Comparison of ENCODE assay signal across 14 cellular contexts in the genomic region with DNA sequence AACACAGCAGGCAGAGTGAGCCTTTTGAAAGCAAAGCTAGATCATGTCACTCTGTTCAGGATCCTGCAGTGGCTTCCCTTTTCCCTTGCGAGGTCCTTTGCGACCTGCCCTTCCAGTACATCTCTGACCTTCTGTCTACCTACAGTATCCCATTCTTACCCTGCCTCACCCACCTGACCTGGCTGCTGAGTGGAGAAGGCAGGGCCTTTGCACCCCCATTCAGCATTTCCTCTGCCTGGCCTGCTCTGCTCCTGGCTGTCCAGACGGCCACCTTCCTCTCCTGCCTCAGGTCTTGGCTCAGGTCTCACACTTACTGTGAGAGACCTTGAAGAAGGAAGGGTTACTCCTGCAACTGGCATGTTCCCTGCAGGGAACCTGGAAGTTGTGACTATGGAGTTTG.
DNase-seq lines count a peak whose midpoint lies in the region; ATAC-seq, FAIRE-seq and TF ChIP-seq lines count a peak whose summit lies in the region.
"Had no signal": no experiment of that assay in that cellular context is flagged by ENCODE, and none has a peak within 500 bp of the region (broad histone marks: within the 10 kb centered on the region; RNA-seq: fewer than 3 reads in every experiment).

No MANE protein-coding gene starts in this region.

- no peaks in the 10 kb centered on the region for H3K36me3 ChIP-seq in liver (ENCODE audit: control insufficient read depth in 4 of 4, insufficient read depth in 3 of 4, low read depth in 1 of 4, low read length in 3 of 4)
- H3K36me3 ChIP-seq in HepG2 (replicated peaks in 1 of 2; ENCODE audit: control insufficient read depth in 1 of 2, insufficient read depth in 2 of 2, low read length in 2 of 2): peaks cover 0 to 3% of the 10 kb centered on the region in 2 experiments; a peak in 3 of 5 replicates
- H3K36me3 ChIP-seq in trophoblast cell (ENCODE audit: control insufficient read depth in 1 of 2, insufficient read depth in 2 of 2, low read length in 2 of 2): no peaks in the 10 kb centered on the region
- no peaks in the 10 kb centered on the region for H3K36me3 ChIP-seq in uterus
- H3K36me3 ChIP-seq in OCI-LY7 (ENCODE audit: insufficient read depth, low read length): no peaks in the 10 kb centered on the region; the same call in 1 of the 2 replicates

- no peaks in the 10 kb centered on the region for H3K79me1 ChIP-seq in trophoblast cell (ENCODE audit: low read length)

- H2BK120ac ChIP-seq in trophoblast cell (ENCODE audit: insufficient read depth, low read length, poor library complexity): no peak overlapping the region

- H3K27ac ChIP-seq in liver (ENCODE audit: low read depth in 1 of 2, low read length in 2 of 2): peak overlapping the region; percentile 85 to 93
- H3K27ac ChIP-seq in HepG2 (ENCODE audit: extremely low read length, insufficient read depth, low read length): no peak overlapping the region
- no peak overlapping the region for H3K27ac ChIP-seq in trophoblast cell (ENCODE audit: low read depth, low read length)
- H3K27ac ChIP-seq in uterus: peak overlapping the region; percentile 52 to 86
- H3K27ac ChIP-seq in OCI-LY7 (ENCODE audit: low read depth, low read length, poor library complexity, severe bottlenecking): no peak overlapping the region

- no peak overlapping the region for H3K9ac ChIP-seq in liver (ENCODE audit: low read depth in 1 of 2, low read length in 2 of 2)
- H3K9ac ChIP-seq in HepG2 (ENCODE audit: insufficient read depth, low read depth, low read length): no peak overlapping the region
- H3K9ac ChIP-seq in trophoblast cell (ENCODE audit: low read length): no peak overlapping the region

- TF ChIP-seq RAD21 in liver (IDR thresholded peaks at IDR 0.05) (no peak), HepG2 (CRISPR knock-in tag; IDR thresholded peaks at IDR 0.05) (no peak)

- no peak for DNase-seq in HepG2 (ENCODE audit: low spot score)
- no peak for DNase-seq in left ventricle myocardium superior
- DNase-seq in trophoblast cell: no peak
- DNase-seq in uterus: no peak
- DNase-seq in OCI-LY7 (ENCODE audit: low spot score): no peak
- DNase-seq in left colon: no peak
- DNase-seq in T-helper 1 cell: no peak
- DNase-seq: activated T-cell treated with anti-CD3 and anti-CD28 coated beads, Interleukin-2, amount 50 U/mL, for 4 hours; CD8-positive, alpha-beta memory T cell; GF-D8; NCI-H2081 treated with DMSO at 0.1 percent for 48 hours; NCI-H82; stimulated activated CD4-positive, alpha-beta T cell treated with anti-CD3 and anti-CD28 coated beads, Interleukin-2, amount 100 ng/mL, for 24 hours had no signal

- H2BK12ac ChIP-seq in trophoblast cell (ENCODE audit: low read length): no peak overlapping the region

- H3K18ac ChIP-seq in trophoblast cell (ENCODE audit: low read length): peak overlapping the region; percentile 33

- peaks cover 3% of the 10 kb centered on the region for H3K79me2 ChIP-seq in HepG2 (ENCODE audit: insufficient read depth, low read length)
- no peaks in the 10 kb centered on the region for H3K79me2 ChIP-seq in trophoblast cell (ENCODE audit: control insufficient read depth, insufficient read depth, low read length, poor library complexity)
- H3K79me2 ChIP-seq in OCI-LY7 (ENCODE audit: insufficient read depth, low read depth, low read length): no peaks in the 10 kb centered on the region

- TF ChIP-seq EP300 in HepG2 (IDR thresholded peaks at IDR 0.05; ENCODE audit: low read depth in 2 of 2, low read length in 2 of 2) (no peak), HepG2 (CRISPR knock-in tag; IDR thresholded peaks at IDR 0.05; ENCODE audit: borderline replicate concordance) (no peak)

- no peak overlapping the region for H4K8ac ChIP-seq in trophoblast cell (ENCODE audit: low read depth, low read length)

- POLR2A ChIA-PET in HepG2 (lab: Yijun Ruan, JAX) (no interaction called here), OCI-LY7 (lab: Charles Lee) (interaction anchor here (1.1 kb wide), 1 partner anchor 92 kb away, joined by 3 read pairs; no protein-coding TSS in a partner anchor)

- intact Hi-C loops in HepG2 (cut with micrococcal nuclease; ENCODE audit: unreplicated experiment): no loop called here
- intact Hi-C loops in left ventricle myocardium superior (cut with micrococcal nuclease): no loop called here
- intact Hi-C loops in uterus (cut with DNase I; ENCODE audit: low total_unique reads): no loop called here
- intact Hi-C loops in OCI-LY7 (cut with micrococcal nuclease; ENCODE audit: unreplicated experiment): no loop called here
- intact Hi-C loops in left colon (cut with DNase I, micrococcal nuclease): no loop called here

- 57% methylated on average over 3 of the region's 3 CpGs for WGBS in liver
- WGBS in HepG2 (ENCODE audit: low lambda C conversion rate): 98% methylated on average over 3 of the region's 3 CpGs
- WGBS in trophoblast cell (ENCODE audit: extremely low coverage, insufficient coverage, insufficient read length): no CpG with 5 or more reads among the region's 3 CpGs

- no peak overlapping the region for H3K14ac ChIP-seq in trophoblast cell (ENCODE audit: low read length)

- TF ChIP-seq CTCF in liver (IDR thresholded peaks at IDR 0.05; ENCODE audit: low read depth, low read length, missing input control): no peak
- TF ChIP-seq CTCF in HepG2 (CRISPR knock-in tag; IDR thresholded peaks at IDR 0.05): no peak
- no peak for TF ChIP-seq CTCF in uterus (IDR thresholded peaks at IDR 0.05)
- no peak for TF ChIP-seq CTCF in OCI-LY7 (conservative IDR thresholded peaks at IDR 0.05; ENCODE audit: low read length)

- H3K27me3 ChIP-seq in liver (ENCODE audit: control insufficient read depth in 4 of 4, insufficient read depth in 4 of 4, low read length in 3 of 4) (no peaks in the 10 kb centered on the region), HepG2 (ENCODE audit: control insufficient read depth in 1 of 2, insufficient read depth in 2 of 2, low read length in 2 of 2) (no peaks in the 10 kb centered on the region), trophoblast cell (ENCODE audit: insufficient read depth, low read length) (no peaks in the 10 kb centered on the region), uterus (no peaks in the 10 kb centered on the region)

- BruUV-seq in HepG2 (replicated peaks; lab: Mats Ljungman, UMichigan): no TSS peak
- BruUV-seq in OCI-LY7 (replicated peaks; lab: Mats Ljungman, UMichigan): no TSS peak

- CTCF ChIA-PET in HepG2 (lab: Yijun Ruan, JAX; ENCODE audit: low intra/inter-chr PET ratio, low total read pairs): no interaction called here
- CTCF ChIA-PET in OCI-LY7 (lab: Charles Lee; ENCODE audit: unreplicated experiment): no interaction called here

- no peak overlapping the region for H3K23ac ChIP-seq in trophoblast cell (ENCODE audit: low read length)

- TF ChIP-seq POLR2A in HepG2 (IDR thresholded peaks at IDR 0.05; ENCODE audit: insufficient read depth in 1 of 2, low read depth in 2 of 2, low read length in 2 of 2) (no peak), uterus (IDR thresholded peaks at IDR 0.05) (no peak)

- H2AFZ ChIP-seq in HepG2 (ENCODE audit: low read length) (no peak overlapping the region), trophoblast cell (ENCODE audit: insufficient read depth, low read length, poor library complexity) (no peak overlapping the region), OCI-LY7 (ENCODE audit: low read length) (no peak overlapping the region)

- no peaks in the 10 kb centered on the region for H3K9me2 ChIP-seq in OCI-LY7 (ENCODE audit: insufficient read depth, low read length)

- in situ Hi-C loops in HepG2 (cut with HindIII; ENCODE audit: extremely low pct_ligation_motif_present, low pct_unique_long_range_greater_than_20kb): no loop called here

- ATAC-seq in HepG2: no peak; the same call in 2 of the 3 replicates
- peak; percentile 28 for ATAC-seq in left ventricle myocardium superior
- ATAC-seq in left colon: no peak
- ATAC-seq: activated T-cell treated with anti-CD3 and anti-CD28 coated beads, Interleukin-2, amount 50 U/mL, for 4 hours had no signal

- H4K91ac ChIP-seq in trophoblast cell (ENCODE audit: low read depth, low read length): no peak overlapping the region

- H3K4me2 ChIP-seq in HepG2 (ENCODE audit: low read depth, low read length) (no peak overlapping the region), trophoblast cell (ENCODE audit: low read length) (no peak overlapping the region), OCI-LY7 (ENCODE audit: low read length) (no peak overlapping the region)

- H3K4me3 ChIP-seq in liver (ENCODE audit: low read depth in 1 of 3, low read length in 3 of 3) (no peak overlapping the region), HepG2 (replicated peaks in 1 of 3; ENCODE audit: insufficient read depth in 1 of 3, low read depth in 2 of 3, low read length in 3 of 3) (no peak overlapping the region), trophoblast cell (ENCODE audit: low read depth, low read length) (no peak overlapping the region), uterus (no peak overlapping the region), OCI-LY7 (ENCODE audit: low read depth, low read length, poor library complexity, severe bottlenecking) (no peak overlapping the region)

- no peak overlapping the region for H3K4ac ChIP-seq in trophoblast cell (ENCODE audit: low read depth, low read length)

- H2AK5ac ChIP-seq in trophoblast cell (ENCODE audit: low read length): no peak overlapping the region

- H4K12ac ChIP-seq in trophoblast cell (ENCODE audit: low read depth, low read length): no peak overlapping the region

- H3K4me1 ChIP-seq in liver (ENCODE audit: control insufficient read depth in 4 of 4, insufficient read depth in 4 of 4, low read length in 3 of 4): peaks cover 5 to 46% (median 37%) of the 10 kb centered on the region in 4 donors
- H3K4me1 ChIP-seq in HepG2 (ENCODE audit: insufficient read depth, low read length): no peaks in the 10 kb centered on the region
- peaks cover 0 to 2% of the 10 kb centered on the region in 2 experiments for H3K4me1 ChIP-seq in trophoblast cell (ENCODE audit: control insufficient read depth in 1 of 2, insufficient read depth in 2 of 2, low read length in 2 of 2)
- H3K4me1 ChIP-seq in uterus: peaks cover 0 to 13% of the 10 kb centered on the region in 2 donors
- peaks cover 5% of the 10 kb centered on the region for H3K4me1 ChIP-seq in OCI-LY7 (ENCODE audit: insufficient read depth, low read length, poor library complexity, severe bottlenecking)

- H3K9me3 ChIP-seq in liver (ENCODE audit: control insufficient read depth in 4 of 4, low read length in 3 of 4): no peaks in the 10 kb centered on the region
- no peaks in the 10 kb centered on the region for H3K9me3 ChIP-seq in HepG2 (ENCODE audit: low read length)
- H3K9me3 ChIP-seq in trophoblast cell (ENCODE audit: insufficient read depth, low read depth, low read length): no peaks in the 10 kb centered on the region
- H3K9me3 ChIP-seq in uterus: no peaks in the 10 kb centered on the region
- no peaks in the 10 kb centered on the region for H3K9me3 ChIP-seq in OCI-LY7 (ENCODE audit: low read length)

- no peak overlapping the region for H2BK5ac ChIP-seq in trophoblast cell (ENCODE audit: low read depth, low read length, poor library complexity)

- FAIRE-seq in HepG2 (lab: Jason Lieb, UNC): no peak

- no peaks in the 10 kb centered on the region for H4K20me1 ChIP-seq in HepG2 (ENCODE audit: insufficient read depth, low read length)
- no peaks in the 10 kb centered on the region for H4K20me1 ChIP-seq in OCI-LY7 (ENCODE audit: insufficient read depth, low read length)

TF ChIP-seq in liver, 16 proteins besides CTCF, POLR2A, EP300 and RAD21 (continues in another document):
- TF ChIP-seq JUND (IDR thresholded peaks at IDR 0.05): no peak
- no peak for TF ChIP-seq RXRA (IDR thresholded peaks at IDR 0.05)

Comparison
In these comparisons a context has a peak if more than half of its experiments do, and no peak if none do; other contexts are left out.
1. H3K27ac ChIP-seq: peak in liver (2 of 2) and uterus (2 of 2); none in HepG2 (single experiment), trophoblast cell (single experiment) and OCI-LY7 (single experiment).